Comparison of ENCODE assay signal across 30 cellular contexts in genomic region chr17:79370594-79370993, GRCh38.
"Had no signal": no experiment of that assay in that cellular context is flagged by ENCODE, and none has a peak within 500 bp of the region (broad histone marks: within the 10 kb centered on the region; RNA-seq: fewer than 3 reads in every experiment).

No MANE protein-coding gene starts in this region.

- FAIRE-seq: endothelial cell of umbilical vein had no signal

- H3K4me3 Mint-ChIP-seq: dendritic cell treated with granulocyte-macrophage colony-stimulating factor and Interleukin-4, amounts not matched to agents 40 ng/mL and 50 ng/mL, for 4 days; endodermal cell; immature natural killer cell; naive thymus-derived CD8-positive, alpha-beta T cell; nephron progenitor cell; stimulated activated effector memory CD8-positive, alpha-beta T cell treated with anti-CD3 and anti-CD28 coated beads, Interleukin-12 subunit alpha, Interleukin-12 subunit beta, amount 100 ng/mL, for 72 hours; type B pancreatic cell had no signal

- H3K4me1 ChIP-seq: colonic mucosa, foreskin keratinocyte, gastroesophageal sphincter, heart right ventricle, lower lobe of right lung, parathyroid adenoma, testis, tibial artery had no signal

- H3K27me3 ChIP-seq: colonic mucosa, testis had no signal

- H2AFZ ChIP-seq: parathyroid adenoma had no signal

- ATAC-seq: foreskin keratinocyte; gastroesophageal sphincter; heart right ventricle; left ventricle myocardium superior; lower lobe of right lung; naive thymus-derived CD8-positive, alpha-beta T cell; sciatic nerve; stimulated activated effector memory CD8-positive, alpha-beta T cell treated with anti-CD3 and anti-CD28 coated beads, Interleukin-12 subunit alpha, Interleukin-12 subunit beta, amount 100 ng/mL, for 72 hours had no signal

- H3K27ac ChIP-seq: colonic mucosa, esophagus muscularis mucosa, foreskin keratinocyte, gastroesophageal sphincter, heart right ventricle, lower lobe of right lung, neutrophil, parathyroid adenoma, testis, tibial artery had no signal

- H3K36me3 Mint-ChIP-seq: immature natural killer cell; naive thymus-derived CD8-positive, alpha-beta T cell; stimulated activated effector memory CD8-positive, alpha-beta T cell treated with anti-CD3 and anti-CD28 coated beads, Interleukin-12 subunit alpha, Interleukin-12 subunit beta, amount 100 ng/mL, for 72 hours; type B pancreatic cell had no signal

- H3K4me3 ChIP-seq: colonic mucosa, esophagus muscularis mucosa, gastroesophageal sphincter, heart right ventricle, lower lobe of right lung, smooth muscle cell, testis, tibial artery had no signal

- H3K4me1 Mint-ChIP-seq: immature natural killer cell; naive thymus-derived CD8-positive, alpha-beta T cell; stimulated activated effector memory CD8-positive, alpha-beta T cell treated with anti-CD3 and anti-CD28 coated beads, Interleukin-12 subunit alpha, Interleukin-12 subunit beta, amount 100 ng/mL, for 72 hours had no signal

- H3K4me2 ChIP-seq: smooth muscle cell had no signal

- DNase-seq: colonic mucosa; effector CD8-positive, alpha-beta T cell; endodermal cell; foreskin keratinocyte; heart right ventricle; hippocampal formation; immature natural killer cell; islet precursor cell; kidney glomerular epithelial cell; lower lobe of right lung; naive thymus-derived CD8-positive, alpha-beta T cell; nephron progenitor cell; stimulated activated CD4-positive, alpha-beta T cell treated with anti-CD3 and anti-CD28 coated beads, Interleukin-12 subunit alpha, Interleukin-12 subunit beta, amount 100 ng/mL, for 4 hours; stimulated activated CD4-positive, alpha-beta T cell treated with anti-CD3 and anti-CD28 coated beads, Interleukin-1b, Interleukin-23, amount 100 ng/mL, for 48 hours; stimulated activated CD4-positive, alpha-beta T cell treated with anti-CD3 and anti-CD28 coated beads, Interleukin-4, amount 100 ng/mL, for 1 hour; stimulated activated naive CD4-positive, alpha-beta T cell treated with Interleukin-2 at 50 U/mL for 16 hours; testis had no signal

- H3K9me3 ChIP-seq: colonic mucosa, esophagus muscularis mucosa, gastroesophageal sphincter, heart right ventricle, lower lobe of right lung, neutrophil, testis, tibial artery had no signal

- H3K36me3 ChIP-seq: colonic mucosa, esophagus muscularis mucosa, gastroesophageal sphincter, heart right ventricle, lower lobe of right lung, neutrophil, tibial artery had no signal

- H3K27ac Mint-ChIP-seq: dendritic cell treated with granulocyte-macrophage colony-stimulating factor and Interleukin-4, amounts not matched to agents 40 ng/mL and 50 ng/mL, for 4 days; endodermal cell; immature natural killer cell; nephron progenitor cell; progenitor cell of endocrine pancreas; stimulated activated effector memory CD8-positive, alpha-beta T cell treated with anti-CD3 and anti-CD28 coated beads, Interleukin-12 subunit alpha, Interleukin-12 subunit beta, amount 100 ng/mL, for 72 hours; type B pancreatic cell had no signal

- H3K79me2 ChIP-seq: parathyroid adenoma had no signal

- H3K9me3 Mint-ChIP-seq: dendritic cell treated with granulocyte-macrophage colony-stimulating factor and Interleukin-4, amounts not matched to agents 40 ng/mL and 50 ng/mL, for 4 days; endodermal cell; immature natural killer cell; naive thymus-derived CD8-positive, alpha-beta T cell; nephron progenitor cell; stimulated activated effector memory CD8-positive, alpha-beta T cell treated with anti-CD3 and anti-CD28 coated beads, Interleukin-12 subunit alpha, Interleukin-12 subunit beta, amount 100 ng/mL, for 72 hours; type B pancreatic cell had no signal

- H3K9ac ChIP-seq: parathyroid adenoma had no signal
